8 cellular contexts compared by ENCODE assay signal in genomic region chr11:76207642-76208378, GRCh38. TPM values are rescaled to one million over a fixed set of nuclear protein-coding genes. Genes with fewer than 3 reads are reported as not detected.
DNase-seq lines count a peak whose midpoint lies in the region; ATAC-seq and TF ChIP-seq lines count a peak whose summit lies in the region.

No MANE protein-coding gene starts in this region.

- peaks cover 39% of the 10 kb centered on the region for H3K27me3 Mint-ChIP-seq in activated T-helper 17 cell treated with anti-CD3 and anti-CD28 coated beads, Interleukin-2, amount 50 U/mL, for 72 hours
- H3K27me3 Mint-ChIP-seq in nephron progenitor cell (ENCODE audit: low read depth, poor library complexity): peaks cover 97% of the 10 kb centered on the region

- H3K9me3 ChIP-seq in Karpas-422 (ENCODE audit: low read length): no peaks in the 10 kb centered on the region

- DNase-seq in A172 (ENCODE audit: low spot score): peak; percentile 61
- DNase-seq in Karpas-422: peak; percentile 92
- DNase-seq in RPMI7951 (ENCODE audit: low read depth): peak; percentile 75
- DNase-seq in fibroblast of the aortic adventitia (ENCODE audit: low read depth): peak; percentile 69
- peak; percentile 89 for DNase-seq in nephron progenitor cell
- peak; percentile 49 to 82 (median 66) for DNase-seq in stimulated activated naive CD4-positive, alpha-beta T cell (lab: John Stamatoyannopoulos, UW)

- H3K27ac ChIP-seq in Karpas-422 (ENCODE audit: low read length): no peak overlapping the region

- peak overlapping the region; percentile 64; the same call in 1 of the 2 replicates for H2AFZ ChIP-seq in Karpas-422 (ENCODE audit: low read length)

- no peaks in the 10 kb centered on the region for H3K79me2 ChIP-seq in Karpas-422 (ENCODE audit: low read length)

- H3K27ac Mint-ChIP-seq in activated T-helper 17 cell treated with anti-CD3 and anti-CD28 coated beads, Interleukin-2, amount 50 U/mL, for 72 hours: no peak overlapping the region
- H3K27ac Mint-ChIP-seq in nephron progenitor cell: no peak overlapping the region

- H3K9me2 ChIP-seq in Karpas-422 (replicated peaks; ENCODE audit: insufficient read depth, low read length): no peaks in the 10 kb centered on the region

- H3K27me3 ChIP-seq in Karpas-422 (ENCODE audit: low read length): no peaks in the 10 kb centered on the region

- H3K9me3 Mint-ChIP-seq in activated T-helper 17 cell treated with anti-CD3 and anti-CD28 coated beads, Interleukin-2, amount 50 U/mL, for 72 hours: no peaks in the 10 kb centered on the region
- no peaks in the 10 kb centered on the region for H3K9me3 Mint-ChIP-seq in nephron progenitor cell

- no peaks in the 10 kb centered on the region for H4K20me1 ChIP-seq in Karpas-422 (ENCODE audit: insufficient read depth, low read depth, low read length)

- no peaks in the 10 kb centered on the region for H3K36me3 Mint-ChIP-seq in activated T-helper 17 cell treated with anti-CD3 and anti-CD28 coated beads, Interleukin-2, amount 50 U/mL, for 72 hours (ENCODE audit: low read depth)
- H3K36me3 Mint-ChIP-seq in nephron progenitor cell (ENCODE audit: low read depth): no peaks in the 10 kb centered on the region

- H3K36me3 ChIP-seq in Karpas-422 (ENCODE audit: insufficient read depth, low read length): no peaks in the 10 kb centered on the region

- peak overlapping the region; percentile 67 for H3K9ac ChIP-seq in Karpas-422 (ENCODE audit: low read length)

- peak overlapping the region; percentile 80 for H3K4me2 ChIP-seq in Karpas-422 (ENCODE audit: low read depth, low read length, poor library complexity, severe bottlenecking)

- H3K4me1 ChIP-seq in Karpas-422 (ENCODE audit: low read length): peaks cover 36% of the 10 kb centered on the region

- no peaks in the 10 kb centered on the region for H3K4me1 Mint-ChIP-seq in activated T-helper 17 cell treated with anti-CD3 and anti-CD28 coated beads, Interleukin-2, amount 50 U/mL, for 72 hours
- H3K4me1 Mint-ChIP-seq in nephron progenitor cell: peaks cover 19% of the 10 kb centered on the region

- H3K4me3 Mint-ChIP-seq in activated T-helper 17 cell treated with anti-CD3 and anti-CD28 coated beads, Interleukin-2, amount 50 U/mL, for 72 hours: peak overlapping the region; percentile 77
- peak overlapping the region; percentile 76 for H3K4me3 Mint-ChIP-seq in nephron progenitor cell

- peak; percentile 61 for ATAC-seq in GM18867 (IDR thresholded peaks at IDR 0.05; ENCODE audit: unreplicated experiment)
- ATAC-seq in activated T-helper 17 cell treated with anti-CD3 and anti-CD28 coated beads, Interleukin-2, amount 50 U/mL, for 72 hours (replicated peaks): peak; percentile 75

- H3K4me3 ChIP-seq in Karpas-422 (ENCODE audit: low read length): peak overlapping the region; percentile 66
- H3K4me3 ChIP-seq in fibroblast of the aortic adventitia (ENCODE audit: low read depth, low read length): peak overlapping the region; percentile 58

- TF ChIP-seq CTCF in fibroblast of the aortic adventitia (IDR thresholded peaks at IDR 0.05; ENCODE audit: insufficient read depth, low read length): peak; percentile 72
- peak; percentile 97 for TF ChIP-seq CTCF in nephron progenitor cell (IDR thresholded peaks at IDR 0.05)

RNA-seq across cellular contexts. Expression of gene WNT11, which starts 1.5 kb away (rescaled TPM):
- total RNA-seq in A172 (2014; rRNA removed; shearing (Covaris generic)): 0.98 and 2.6 TPM in 2 replicates
- total RNA-seq in Karpas-422 (2014; rRNA removed; shearing (Covaris generic); ENCODE audit: low replicate concordance): 0.07 and 0.30 TPM in 2 replicates
- 17.4 and 28.7 TPM in 2 replicates for total RNA-seq in RPMI7951 (2014; rRNA removed; shearing (Covaris generic))
- not detected for total RNA-seq in activated T-helper 17 cell treated with anti-CD3 and anti-CD28 coated beads, Interleukin-2, amount 50 U/mL, for 72 hours
- total RNA-seq in fibroblast of the aortic adventitia (ENCODE audit: low replicate concordance): 1.2 TPM in 1 of 2 replicates, not detected in the other
